In the genomic region with DNA sequence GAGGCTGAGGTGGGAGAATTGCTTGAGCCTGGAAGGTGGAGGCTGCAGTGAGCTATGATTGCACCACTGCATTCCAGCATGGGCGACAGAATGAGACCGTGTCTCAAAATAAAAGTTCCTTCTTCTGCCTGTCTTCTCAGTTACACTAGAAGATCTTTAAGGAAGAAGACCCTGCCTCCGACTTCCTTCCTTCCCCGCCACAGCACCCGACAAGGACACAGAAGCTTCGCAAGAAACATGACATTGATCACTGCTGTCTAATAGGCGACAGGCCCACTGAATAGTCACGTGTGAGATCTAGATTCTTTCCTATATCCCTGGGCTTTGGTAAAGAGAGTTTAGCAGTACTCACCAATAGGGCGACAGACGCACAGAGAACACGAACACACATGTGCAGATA, we compare ENCODE assay signal across 1 cellular context.
TF ChIP-seq lines count a peak whose summit lies in the region.

No MANE protein-coding gene starts in this region.

TF ChIP-seq in GM23338, 12 proteins besides CTCF, POLR2A, EP300 and RAD21 (continued from another document):
- TF ChIP-seq, protein P1, sequence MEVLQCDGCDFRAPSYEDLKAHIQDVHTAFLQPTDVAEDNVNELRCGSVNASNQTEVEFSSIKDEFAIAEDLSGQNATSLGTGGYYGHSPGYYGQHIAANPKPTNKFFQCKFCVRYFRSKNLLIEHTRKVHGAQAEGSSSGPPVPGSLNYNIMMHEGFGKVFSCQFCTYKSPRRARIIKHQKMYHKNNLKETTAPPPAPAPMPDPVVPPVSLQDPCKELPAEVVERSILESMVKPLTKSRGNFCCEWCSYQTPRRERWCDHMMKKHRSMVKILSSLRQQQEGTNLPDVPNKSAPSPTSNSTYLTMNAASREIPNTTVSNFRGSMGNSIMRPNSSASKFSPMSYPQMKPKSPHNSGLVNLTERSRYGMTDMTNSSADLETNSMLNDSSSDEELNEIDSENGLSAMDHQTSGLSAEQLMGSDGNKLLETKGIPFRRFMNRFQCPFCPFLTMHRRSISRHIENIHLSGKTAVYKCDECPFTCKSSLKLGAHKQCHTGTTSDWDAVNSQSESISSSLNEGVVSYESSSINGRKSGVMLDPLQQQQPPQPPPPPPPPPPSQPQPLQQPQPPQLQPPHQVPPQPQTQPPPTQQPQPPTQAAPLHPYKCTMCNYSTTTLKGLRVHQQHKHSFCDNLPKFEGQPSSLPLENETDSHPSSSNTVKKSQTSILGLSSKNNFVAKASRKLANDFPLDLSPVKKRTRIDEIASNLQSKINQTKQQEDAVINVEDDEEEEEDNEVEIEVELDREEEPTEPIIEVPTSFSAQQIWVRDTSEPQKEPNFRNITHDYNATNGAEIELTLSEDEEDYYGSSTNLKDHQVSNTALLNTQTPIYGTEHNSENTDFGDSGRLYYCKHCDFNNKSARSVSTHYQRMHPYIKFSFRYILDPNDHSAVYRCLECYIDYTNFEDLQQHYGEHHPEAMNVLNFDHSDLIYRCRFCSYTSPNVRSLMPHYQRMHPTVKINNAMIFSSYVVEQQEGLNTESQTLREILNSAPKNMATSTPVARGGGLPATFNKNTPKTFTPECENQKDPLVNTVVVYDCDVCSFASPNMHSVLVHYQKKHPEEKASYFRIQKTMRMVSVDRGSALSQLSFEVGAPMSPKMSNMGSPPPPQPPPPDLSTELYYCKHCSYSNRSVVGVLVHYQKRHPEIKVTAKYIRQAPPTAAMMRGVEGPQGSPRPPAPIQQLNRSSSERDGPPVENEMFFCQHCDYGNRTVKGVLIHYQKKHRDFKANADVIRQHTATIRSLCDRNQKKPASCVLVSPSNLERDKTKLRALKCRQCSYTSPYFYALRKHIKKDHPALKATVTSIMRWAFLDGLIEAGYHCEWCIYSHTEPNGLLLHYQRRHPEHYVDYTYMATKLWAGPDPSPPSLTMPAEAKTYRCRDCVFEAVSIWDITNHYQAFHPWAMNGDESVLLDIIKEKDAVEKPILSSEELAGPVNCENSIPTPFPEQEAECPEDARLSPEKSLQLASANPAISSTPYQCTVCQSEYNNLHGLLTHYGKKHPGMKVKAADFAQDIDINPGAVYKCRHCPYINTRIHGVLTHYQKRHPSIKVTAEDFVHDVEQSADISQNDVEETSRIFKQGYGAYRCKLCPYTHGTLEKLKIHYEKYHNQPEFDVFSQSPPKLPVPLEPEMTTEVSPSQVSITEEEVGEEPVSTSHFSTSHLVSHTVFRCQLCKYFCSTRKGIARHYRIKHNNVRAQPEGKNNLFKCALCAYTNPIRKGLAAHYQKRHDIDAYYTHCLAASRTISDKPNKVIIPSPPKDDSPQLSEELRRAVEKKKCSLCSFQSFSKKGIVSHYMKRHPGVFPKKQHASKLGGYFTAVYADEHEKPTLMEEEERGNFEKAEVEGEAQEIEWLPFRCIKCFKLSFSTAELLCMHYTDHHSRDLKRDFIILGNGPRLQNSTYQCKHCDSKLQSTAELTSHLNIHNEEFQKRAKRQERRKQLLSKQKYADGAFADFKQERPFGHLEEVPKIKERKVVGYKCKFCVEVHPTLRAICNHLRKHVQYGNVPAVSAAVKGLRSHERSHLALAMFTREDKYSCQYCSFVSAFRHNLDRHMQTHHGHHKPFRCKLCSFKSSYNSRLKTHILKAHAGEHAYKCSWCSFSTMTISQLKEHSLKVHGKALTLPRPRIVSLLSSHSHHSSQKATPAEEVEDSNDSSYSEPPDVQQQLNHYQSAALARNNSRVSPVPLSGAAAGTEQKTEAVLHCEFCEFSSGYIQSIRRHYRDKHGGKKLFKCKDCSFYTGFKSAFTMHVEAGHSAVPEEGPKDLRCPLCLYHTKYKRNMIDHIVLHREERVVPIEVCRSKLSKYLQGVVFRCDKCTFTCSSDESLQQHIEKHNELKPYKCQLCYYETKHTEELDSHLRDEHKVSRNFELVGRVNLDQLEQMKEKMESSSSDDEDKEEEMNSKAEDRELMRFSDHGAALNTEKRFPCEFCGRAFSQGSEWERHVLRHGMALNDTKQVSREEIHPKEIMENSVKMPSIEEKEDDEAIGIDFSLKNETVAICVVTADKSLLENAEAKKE (CRISPR knock-in tag; IDR thresholded peaks at IDR 0.05), result no peak
- no peak for TF ChIP-seq CREB1 (CRISPR knock-in tag; IDR thresholded peaks at IDR 0.05; ENCODE audit: low read depth)
TF ChIP-seq in GM23338: peak in this region for 0.
